36 cellular contexts compared by ENCODE assay signal in the genomic region with DNA sequence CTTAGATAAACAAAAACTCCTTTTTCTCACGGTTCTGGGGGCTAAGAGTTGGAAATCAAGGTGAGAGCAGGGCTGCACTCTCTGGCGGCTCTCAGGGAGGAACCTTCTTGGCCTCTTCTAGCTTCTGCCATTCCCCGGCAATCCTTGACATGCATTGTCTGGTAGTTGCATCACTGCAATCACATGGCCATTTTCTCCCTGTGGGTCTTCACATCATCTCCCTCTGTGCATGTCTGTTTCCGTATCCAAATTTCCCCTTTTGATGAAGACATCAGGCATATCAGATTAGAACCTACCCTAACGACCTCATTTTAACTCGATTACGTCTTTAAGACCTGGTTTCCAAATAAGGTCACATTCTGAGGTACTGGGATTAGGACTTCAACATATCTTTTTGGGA.
"Had no signal": no experiment of that assay in that cellular context is flagged by ENCODE, and none has a peak within 500 bp of the region (broad histone marks: within the 10 kb centered on the region; RNA-seq: fewer than 3 reads in every experiment).

No MANE protein-coding gene starts in this region.

- H3K4me3 ChIP-seq: adrenal gland, body of pancreas, breast epithelium had no signal

- H3K27ac Mint-ChIP-seq: activated B cell treated with CpG ODN at 0.5 μM for 24 hours; activated CD4-positive, alpha-beta memory T cell treated with anti-CD3 and anti-CD28 coated beads for 36 hours; activated CD4-positive, alpha-beta T cell treated with anti-CD3 and anti-CD28 coated beads, Interleukin-2, amount 10 ng/mL, durations not matched to agents 24 days and 14 days; activated CD8-positive, alpha-beta T cell treated with anti-CD3 and anti-CD28 coated beads for 36 hours; activated naive CD4-positive, alpha-beta T cell treated with anti-CD3 and anti-CD28 coated beads for 36 hours; activated naive CD4-positive, alpha-beta T cell treated with anti-CD3 and anti-CD28 coated beads, Interleukin-2, amount 50 U/mL, for 72 hours; activated naive CD8-positive, alpha-beta T cell treated with anti-CD3 and anti-CD28 coated beads for 36 hours; activated T-cell treated with anti-CD3 and anti-CD28 coated beads, Interleukin-2, amount 50 U/mL, for 72 hours; activated T-helper 1 cell treated with anti-CD3 and anti-CD28 coated beads, Interleukin-12 subunit alpha, Interleukin-12 subunit beta, Interleukin-2, Interleukin-4 antibody, amounts not matched to agents 30 ng/mL and 10 ng/mL and 1 ng/mL, durations not matched to agents 14 hours and 24 hours and 36 hours; activated T-helper 17 cell treated with anti-CD3 and anti-CD28 coated beads, Interleukin-2, amount 50 U/mL, for 72 hours; T-helper 2 cell treated with Interferon-gamma antibody and Interleukin-4, amounts not matched to agents 5 μg/mL and 100 μg/mL, for 36 hours had no signal

- H3K27me3 ChIP-seq: adrenal gland, body of pancreas, brain microvascular endothelial cell, breast epithelium had no signal

- ATAC-seq: activated CD8-positive, alpha-beta T cell treated with anti-CD3 and anti-CD28 coated beads for 36 hours; activated naive CD4-positive, alpha-beta T cell treated with anti-CD3 and anti-CD28 coated beads, Interleukin-2, amount 50 U/mL, for 72 hours; activated T-cell treated with anti-CD3 and anti-CD28 coated beads, Interleukin-2, amount 50 U/mL, for 4 hours; activated T-cell treated with anti-CD3 and anti-CD28 coated beads, Interleukin-2, amount 50 U/mL, for 72 hours; activated T-helper 17 cell treated with anti-CD3 and anti-CD28 coated beads, Interleukin-2, amount 50 U/mL, for 72 hours; body of pancreas had no signal

- DNase-seq: activated B cell treated with CpG ODN at 0.5 μM for 24 hours; activated CD4-positive, alpha-beta memory T cell treated with anti-CD3 and anti-CD28 coated beads for 36 hours; activated CD4-positive, alpha-beta T cell treated with anti-CD3 and anti-CD28 coated beads for 4 hours; activated CD4-positive, alpha-beta T cell treated with anti-CD3 and anti-CD28 coated beads, Interleukin-2, amount 10 ng/mL, durations not matched to agents 24 days and 14 days; activated CD4-positive, alpha-beta T cell treated with anti-CD3 and anti-CD28 coated beads, Interleukin-2, amount 50 U/mL, for 1 hour; activated CD4-positive, alpha-beta T cell treated with anti-CD3 and anti-CD28 coated beads, Interleukin-2, amount 50 U/mL, for 4 hours; activated CD4-positive, CD25-positive, alpha-beta regulatory T cell treated with anti-CD3 and anti-CD28 coated beads, Interleukin-2, amount 50 U/mL, for 72 hours; activated CD8-positive, alpha-beta memory T cell treated with anti-CD3 and anti-CD28 coated beads, Interleukin-2, amount 50 U/mL, for 4 hours; activated CD8-positive, alpha-beta T cell treated with anti-CD3 and anti-CD28 coated beads for 36 hours; activated effector memory CD4-positive, alpha-beta T cell treated with anti-CD3 and anti-CD28 coated beads, Interleukin-2, amount 50 U/mL, for 16 hours; activated gamma-delta T cell treated with Interleukin-2 at 50 U/mL for 16 hours; activated naive CD4-positive, alpha-beta T cell; activated naive CD4-positive, alpha-beta T cell treated with anti-CD3 and anti-CD28 coated beads for 36 hours; activated naive CD4-positive, alpha-beta T cell treated with anti-CD3 and anti-CD28 coated beads, Interleukin-2, amount 50 U/mL, for 16 hours; activated naive CD8-positive, alpha-beta T cell treated with anti-CD3 and anti-CD28 coated beads for 36 hours; activated T-cell treated with anti-CD3 and anti-CD28 coated beads for 4 hours; activated T-cell treated with anti-CD3 and anti-CD28 coated beads, Interleukin-2, amount 50 U/mL, for 1 hour; activated T-cell treated with anti-CD3 and anti-CD28 coated beads, Interleukin-2, amount 50 U/mL, for 4 hours; activated T-cell treated with anti-CD3 and anti-CD28 coated beads, Interleukin-2, amount 50 U/mL, for 72 hours; adrenal gland; amniotic stem cell; aorta; body of pancreas; brain microvascular endothelial cell; central memory CD4-positive, alpha-beta T cell; T-helper 2 cell; T-helper 9 cell had no signal

- FAIRE-seq: astrocyte, colon, TTC549 had no signal

- H3K27ac ChIP-seq: adrenal gland, body of pancreas, brain microvascular endothelial cell, breast epithelium, VCaP had no signal

- H3K4me1 ChIP-seq: adrenal gland, body of pancreas, breast epithelium had no signal

- H3K36me3 Mint-ChIP-seq: activated CD4-positive, alpha-beta memory T cell treated with anti-CD3 and anti-CD28 coated beads for 36 hours; activated naive CD4-positive, alpha-beta T cell treated with anti-CD3 and anti-CD28 coated beads, Interleukin-2, amount 50 U/mL, for 72 hours; activated naive CD8-positive, alpha-beta T cell treated with anti-CD3 and anti-CD28 coated beads for 36 hours had no signal

- H3K9me3 ChIP-seq: adrenal gland, body of pancreas, breast epithelium had no signal

- H3K4me1 Mint-ChIP-seq: activated B cell treated with CpG ODN at 0.5 μM for 24 hours had no signal

- H3K36me3 ChIP-seq: adrenal gland, brain microvascular endothelial cell, breast epithelium had no signal

- H3K4me3 Mint-ChIP-seq: activated B cell treated with CpG ODN at 0.5 μM for 24 hours; activated CD4-positive, alpha-beta memory T cell treated with anti-CD3 and anti-CD28 coated beads for 36 hours; activated CD4-positive, alpha-beta T cell treated with anti-CD3 and anti-CD28 coated beads, Interleukin-2, amount 10 ng/mL, durations not matched to agents 24 days and 14 days; activated CD8-positive, alpha-beta T cell treated with anti-CD3 and anti-CD28 coated beads for 36 hours; activated naive CD4-positive, alpha-beta T cell treated with anti-CD3 and anti-CD28 coated beads for 36 hours; activated naive CD8-positive, alpha-beta T cell treated with anti-CD3 and anti-CD28 coated beads for 36 hours; activated T-cell treated with anti-CD3 and anti-CD28 coated beads, Interleukin-2, amount 50 U/mL, for 4 hours; activated T-cell treated with anti-CD3 and anti-CD28 coated beads, Interleukin-2, amount 50 U/mL, for 72 hours; activated T-helper 1 cell treated with anti-CD3 and anti-CD28 coated beads, Interleukin-12 subunit alpha, Interleukin-12 subunit beta, Interleukin-2, Interleukin-4 antibody, amounts not matched to agents 30 ng/mL and 10 ng/mL and 1 ng/mL, durations not matched to agents 14 hours and 24 hours and 36 hours; activated T-helper 17 cell treated with anti-CD3 and anti-CD28 coated beads, Interleukin-2, amount 50 U/mL, for 72 hours; T-helper 2 cell treated with Interferon-gamma antibody and Interleukin-4, amounts not matched to agents 5 μg/mL and 100 μg/mL, for 36 hours had no signal

- H3K27me3 Mint-ChIP-seq: activated CD4-positive, alpha-beta memory T cell treated with anti-CD3 and anti-CD28 coated beads for 36 hours; activated CD8-positive, alpha-beta T cell treated with anti-CD3 and anti-CD28 coated beads for 36 hours; activated naive CD8-positive, alpha-beta T cell treated with anti-CD3 and anti-CD28 coated beads for 36 hours had no signal

- H3K9me3 Mint-ChIP-seq: activated CD4-positive, alpha-beta memory T cell treated with anti-CD3 and anti-CD28 coated beads for 36 hours; activated CD4-positive, alpha-beta T cell treated with anti-CD3 and anti-CD28 coated beads, Interleukin-2, amount 10 ng/mL, durations not matched to agents 24 days and 14 days; activated naive CD4-positive, alpha-beta T cell treated with anti-CD3 and anti-CD28 coated beads for 36 hours; activated naive CD4-positive, alpha-beta T cell treated with anti-CD3 and anti-CD28 coated beads, Interleukin-2, amount 50 U/mL, for 72 hours; activated T-cell treated with anti-CD3 and anti-CD28 coated beads, Interleukin-2, amount 50 U/mL, for 4 hours; activated T-helper 1 cell treated with anti-CD3 and anti-CD28 coated beads, Interleukin-12 subunit alpha, Interleukin-12 subunit beta, Interleukin-2, Interleukin-4 antibody, amounts not matched to agents 30 ng/mL and 10 ng/mL and 1 ng/mL, durations not matched to agents 14 hours and 24 hours and 36 hours; activated T-helper 17 cell treated with anti-CD3 and anti-CD28 coated beads, Interleukin-2, amount 50 U/mL, for 72 hours; T-helper 2 cell treated with Interferon-gamma antibody and Interleukin-4, amounts not matched to agents 5 μg/mL and 100 μg/mL, for 36 hours had no signal
